Comparison of ENCODE assay signal across 2 cellular contexts in genomic region chr6:154878866-154879491, GRCh38.
TF ChIP-seq lines count a peak whose summit lies in the region.

No MANE protein-coding gene starts in this region.

TF ChIP-seq in GM23338, 12 proteins besides CTCF, POLR2A, EP300 and RAD21:
- TF ChIP-seq ETS1 (IDR thresholded peaks at IDR 0.05), result no peak
- TF ChIP-seq NANOG (IDR thresholded peaks at IDR 0.05; ENCODE audit: borderline replicate concordance), result no peak
- no peak for TF ChIP-seq ZNF114 (CRISPR knock-in tag; IDR thresholded peaks at IDR 0.05)
- TF ChIP-seq ZNF331 (CRISPR knock-in tag; IDR thresholded peaks at IDR 0.05; ENCODE audit: low read depth), result no peak
- TF ChIP-seq, protein P1, sequence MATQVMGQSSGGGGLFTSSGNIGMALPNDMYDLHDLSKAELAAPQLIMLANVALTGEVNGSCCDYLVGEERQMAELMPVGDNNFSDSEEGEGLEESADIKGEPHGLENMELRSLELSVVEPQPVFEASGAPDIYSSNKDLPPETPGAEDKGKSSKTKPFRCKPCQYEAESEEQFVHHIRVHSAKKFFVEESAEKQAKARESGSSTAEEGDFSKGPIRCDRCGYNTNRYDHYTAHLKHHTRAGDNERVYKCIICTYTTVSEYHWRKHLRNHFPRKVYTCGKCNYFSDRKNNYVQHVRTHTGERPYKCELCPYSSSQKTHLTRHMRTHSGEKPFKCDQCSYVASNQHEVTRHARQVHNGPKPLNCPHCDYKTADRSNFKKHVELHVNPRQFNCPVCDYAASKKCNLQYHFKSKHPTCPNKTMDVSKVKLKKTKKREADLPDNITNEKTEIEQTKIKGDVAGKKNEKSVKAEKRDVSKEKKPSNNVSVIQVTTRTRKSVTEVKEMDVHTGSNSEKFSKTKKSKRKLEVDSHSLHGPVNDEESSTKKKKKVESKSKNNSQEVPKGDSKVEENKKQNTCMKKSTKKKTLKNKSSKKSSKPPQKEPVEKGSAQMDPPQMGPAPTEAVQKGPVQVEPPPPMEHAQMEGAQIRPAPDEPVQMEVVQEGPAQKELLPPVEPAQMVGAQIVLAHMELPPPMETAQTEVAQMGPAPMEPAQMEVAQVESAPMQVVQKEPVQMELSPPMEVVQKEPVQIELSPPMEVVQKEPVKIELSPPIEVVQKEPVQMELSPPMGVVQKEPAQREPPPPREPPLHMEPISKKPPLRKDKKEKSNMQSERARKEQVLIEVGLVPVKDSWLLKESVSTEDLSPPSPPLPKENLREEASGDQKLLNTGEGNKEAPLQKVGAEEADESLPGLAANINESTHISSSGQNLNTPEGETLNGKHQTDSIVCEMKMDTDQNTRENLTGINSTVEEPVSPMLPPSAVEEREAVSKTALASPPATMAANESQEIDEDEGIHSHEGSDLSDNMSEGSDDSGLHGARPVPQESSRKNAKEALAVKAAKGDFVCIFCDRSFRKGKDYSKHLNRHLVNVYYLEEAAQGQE (IDR thresholded peaks at IDR 0.05; ENCODE audit: unreplicated experiment), result no peak
- no peak for TF ChIP-seq ZNF462 (CRISPR knock-in tag; IDR thresholded peaks at IDR 0.05)
- TF ChIP-seq EZH2 (IDR thresholded peaks at IDR 0.05; ENCODE audit: low read depth, unreplicated experiment), result no peak
- no peak for TF ChIP-seq STAT1 (IDR thresholded peaks at IDR 0.05; ENCODE audit: unreplicated experiment)
- no peak for TF ChIP-seq CREB1 (CRISPR knock-in tag; IDR thresholded peaks at IDR 0.05; ENCODE audit: low read depth)
- no peak for TF ChIP-seq JUNB (IDR thresholded peaks at IDR 0.05; ENCODE audit: unreplicated experiment)
- TF ChIP-seq EZH2phosphoT487 (IDR thresholded peaks at IDR 0.05; ENCODE audit: unreplicated experiment), result no peak
- no peak for TF ChIP-seq POLR2AphosphoS5 (IDR thresholded peaks at IDR 0.05; ENCODE audit: low read depth)

TF ChIP-seq in IMR-90, 13 proteins besides CTCF, POLR2A, EP300 and RAD21:
- TF ChIP-seq MAFK (IDR thresholded peaks at IDR 0.05; ENCODE audit: low read depth, low read length) (no peak), USF2 (IDR thresholded peaks at IDR 0.05; ENCODE audit: low read depth, low read length) (no peak), CEBPB (IDR thresholded peaks at IDR 0.05; ENCODE audit: low read depth, low read length) (no peak), FOS (IDR thresholded peaks at IDR 0.05; ENCODE audit: low read depth, low read length) (0 out of 2 replicates have a peak, but pooled peaks have one; percentile 7)
TF ChIP-seq in IMR-90: peak in this region for 1.
